1 cellular context compared by ENCODE assay signal in genomic region chr22:37295213-37295886, GRCh38.
TF ChIP-seq lines count a peak whose summit lies in the region.

No MANE protein-coding gene starts in this region.

TF ChIP-seq in IMR-90, 13 proteins besides CTCF, POLR2A, EP300 and RAD21 (continued from another document):
- no peak for TF ChIP-seq BHLHE40 (IDR thresholded peaks at IDR 0.05; ENCODE audit: low read depth, low read length)
